8 cellular contexts compared by ENCODE assay signal in the genomic region with DNA sequence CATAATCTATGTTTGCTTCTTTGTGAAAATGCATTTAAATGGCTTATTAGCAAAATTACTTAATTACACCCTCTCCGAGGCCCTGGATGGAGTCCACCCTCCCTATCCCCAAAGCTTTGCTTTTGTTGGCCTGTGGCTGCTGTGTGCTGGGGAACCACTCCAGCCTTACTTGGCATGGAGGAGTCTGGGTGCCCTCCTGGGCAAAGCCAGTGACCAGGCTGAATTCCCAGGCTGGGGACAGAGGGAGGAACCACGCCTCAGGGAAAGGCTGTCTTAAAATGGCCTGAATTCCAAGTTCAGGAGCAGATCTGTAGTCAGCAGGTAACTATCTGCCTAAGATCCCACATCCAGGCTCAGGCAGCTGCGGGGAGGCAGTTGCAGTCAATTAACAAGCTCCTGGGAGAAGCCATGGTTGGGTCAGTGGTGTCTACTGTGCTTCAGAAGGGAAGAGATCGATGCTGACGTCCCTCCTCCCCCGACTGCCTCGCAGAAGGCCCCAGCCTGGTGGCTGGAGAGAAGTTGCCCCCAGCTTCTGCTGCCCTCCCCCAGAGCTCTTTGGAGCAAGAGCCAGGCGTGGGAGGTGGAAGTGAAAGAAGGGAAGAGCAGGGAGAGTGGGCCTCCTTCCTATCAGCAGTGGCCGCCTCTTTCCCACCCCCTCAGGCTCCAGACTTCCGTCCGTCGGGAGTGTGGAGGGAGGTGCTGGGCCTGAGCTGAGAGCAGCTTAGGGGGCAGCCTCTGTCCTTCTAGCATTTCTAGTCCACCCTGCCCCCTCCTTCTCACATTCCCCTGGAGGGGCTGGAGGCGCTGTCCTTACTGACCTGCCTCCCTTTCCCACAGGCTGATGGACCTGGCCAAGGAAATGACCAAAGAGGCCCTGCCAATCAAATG. TPM values are rescaled to one million over a fixed set of nuclear protein-coding genes. Genes with fewer than 3 reads are reported as not detected.
DNase-seq lines count a peak whose midpoint lies in the region; ATAC-seq, FAIRE-seq and TF ChIP-seq lines count a peak whose summit lies in the region.

No MANE protein-coding gene starts in this region.

- no peaks in the 10 kb centered on the region; the same call in 1 of the 2 replicates for H3K23me2 ChIP-seq in H1 (ENCODE audit: low read depth, low read length)

- H3K36me3 Mint-ChIP-seq in activated CD4-positive, alpha-beta T cell treated with anti-CD3 and anti-CD28 coated beads for 36 hours (ENCODE audit: low read depth): no peaks in the 10 kb centered on the region

- no peak overlapping the region for H3K4me3 Mint-ChIP-seq in activated CD4-positive, alpha-beta T cell treated with anti-CD3 and anti-CD28 coated beads for 36 hours

- ATAC-seq in activated CD4-positive, alpha-beta T cell treated with anti-CD3 and anti-CD28 coated beads for 36 hours: no peak
- no peak for ATAC-seq in GM21360 (IDR thresholded peaks at IDR 0.05; ENCODE audit: unreplicated experiment)
- ATAC-seq in HG02885 (IDR thresholded peaks at IDR 0.05; ENCODE audit: poor library complexity, unreplicated experiment): no peak

- H4K91ac ChIP-seq in H1 (replicated peaks; ENCODE audit: insufficient read length, low read length): peak overlapping the region; percentile 49

- H2BK120ac ChIP-seq in H1 (replicated peaks; ENCODE audit: low read depth, low read length): no peak overlapping the region

- H3K27ac ChIP-seq in PC-9 (no peak overlapping the region), H1 (ENCODE audit: low read depth, low read length) (no peak overlapping the region), tibial artery (peak overlapping the region; percentile 89 to 97)

- H3K36me3 ChIP-seq in PC-9 (ENCODE audit: low read depth) (no peaks in the 10 kb centered on the region), H1 (ENCODE audit: control insufficient read depth in 2 of 4, insufficient read depth in 4 of 4, low read length in 3 of 4) (no peaks in the 10 kb centered on the region), tibial artery (peaks cover 10 to 20% (median 16%) of the 10 kb centered on the region in 3 donors)

- H4K20me1 ChIP-seq in PC-9 (ENCODE audit: insufficient read depth): no peaks in the 10 kb centered on the region
- no peaks in the 10 kb centered on the region for H4K20me1 ChIP-seq in H1 (replicated peaks in 1 of 2; ENCODE audit: control insufficient read depth in 1 of 2, insufficient read depth in 2 of 2, low read length in 2 of 2)

- no peak overlapping the region for H3K23ac ChIP-seq in H1 (ENCODE audit: insufficient read length)

- CTCF ChIA-PET in PC-9 (lab: Charles Lee): interaction anchor here (1.7 kb wide), 1 partner anchor 12 kb away, joined by 8 read pairs; no protein-coding TSS in a partner anchor
- CTCF ChIA-PET in H1 (lab: Charles Lee; ENCODE audit: partially characterized antibody): interaction anchor here (0.6 to 9.2 kb wide), 8 partner anchors 9 to 107 kb away, joined by 3 to 128 read pairs (median 4); no protein-coding TSS in a partner anchor
- CTCF ChIA-PET in activated CD4-positive, alpha-beta T cell treated with anti-CD3 and anti-CD28 coated beads for 36 hours (lab: Charles Lee): interaction anchor here (0.7 to 1.1 kb wide), 2 partner anchors 12 to 43 kb away, joined by 3 to 5 read pairs; no protein-coding TSS in a partner anchor

- no peaks in the 10 kb centered on the region for H3K9me3 Mint-ChIP-seq in activated CD4-positive, alpha-beta T cell treated with anti-CD3 and anti-CD28 coated beads for 36 hours (ENCODE audit: low read depth)

- intact Hi-C loops in PC-9 (cut with micrococcal nuclease; ENCODE audit: unreplicated experiment): loop anchor here (1.0 kb wide), 1 partner anchor 40 kb away; the partner anchor contains the start of gene ANGEL1
- intact Hi-C loops in tibial artery (cut with DNase I; ENCODE audit: low total_unique reads): no loop called here
- intact Hi-C loops in activated CD4-positive, alpha-beta T cell treated with anti-CD3 and anti-CD28 coated beads for 36 hours (cut with DNase I, micrococcal nuclease): no loop called here

- H2BK15ac ChIP-seq in H1 (ENCODE audit: low read length): no peak overlapping the region

- H3K4me1 ChIP-seq in PC-9 (replicated peaks; ENCODE audit: insufficient read depth): peaks cover 17% of the 10 kb centered on the region
- peaks cover 0 to 29% (median 19%) of the 10 kb centered on the region in 4 experiments; a peak in 5 of 7 replicates for H3K4me1 ChIP-seq in H1 (replicated peaks in 1 of 4; ENCODE audit: control insufficient read depth in 3 of 4, insufficient read depth in 4 of 4, low read length in 3 of 4)
- H3K4me1 ChIP-seq in tibial artery: peaks cover 0 to 75% (median 64%) of the 10 kb centered on the region in 4 donors

- H3F3A ChIP-seq in PC-9 (ENCODE audit: insufficient read depth, low read depth): no peaks in the 10 kb centered on the region

- no peak overlapping the region for H3K4ac ChIP-seq in H1 (replicated peaks; ENCODE audit: insufficient read length, low read depth, low read length)

- H3K9me3 ChIP-seq in PC-9 (ENCODE audit: insufficient read depth, low read depth): no peaks in the 10 kb centered on the region
- H3K9me3 ChIP-seq in H1 (ENCODE audit: insufficient read depth in 2 of 2, low read depth in 1 of 2, low read length in 1 of 2): no peaks in the 10 kb centered on the region; a peak in 1 of 4 replicates
- H3K9me3 ChIP-seq in tibial artery: no peaks in the 10 kb centered on the region

- H4K8ac ChIP-seq in H1 (ENCODE audit: extremely low read depth, insufficient read depth, low read length): peak overlapping the region; percentile 19

- H2BK20ac ChIP-seq in H1 (ENCODE audit: low read length): no peak overlapping the region

- no TSS peak for BruUV-seq in PC-9 (replicated peaks; lab: Mats Ljungman, UMichigan)

- H3K4me1 Mint-ChIP-seq in activated CD4-positive, alpha-beta T cell treated with anti-CD3 and anti-CD28 coated beads for 36 hours: peaks cover 24% of the 10 kb centered on the region

- H3K9ac ChIP-seq in H1 (replicated peaks in 1 of 4; ENCODE audit: extremely low read depth in 1 of 4, low read depth in 3 of 4, low read length in 3 of 4): no peak overlapping the region

- H2BK12ac ChIP-seq in H1 (ENCODE audit: low read depth, low read length): no peak overlapping the region

- 78% methylated on average over 12 of the region's 13 CpGs; no CpG with 5 or more reads in 1 of the 2 experiments for whole genome bisulfite sequencing in H1 (ENCODE audit: extremely low coverage in 1 of 2, insufficient coverage in 1 of 2, insufficient read length in 1 of 2, insufficient replicate concordance in 2 of 2, low coverage in 1 of 2, low lambda C conversion rate in 2 of 2, missing lambda C conversion rate in 1 of 2), 2 experiments

- no peak overlapping the region for H2AK5ac ChIP-seq in H1 (ENCODE audit: low read depth, low read length)

- peak overlapping the region; percentile 58; the same call in 1 of the 2 replicates for H3K4me2 ChIP-seq in PC-9
- peak overlapping the region in 1 of 2 experiments; percentile 8; a peak in 1 of 4 replicates for H3K4me2 ChIP-seq in H1 (ENCODE audit: insufficient read depth in 1 of 2, low read depth in 2 of 2, low read length in 2 of 2)

- H2BK5ac ChIP-seq in H1 (ENCODE audit: low read depth, low read length): peak overlapping the region; percentile 2; the same call in 1 of the 2 replicates

- no peak for TF ChIP-seq POLR2A in H1 (IDR thresholded peaks at IDR 0.05; ENCODE audit: control extremely low read depth in 1 of 2, low read depth in 2 of 2, low read length in 2 of 2)

- no peaks in the 10 kb centered on the region for H3K79me1 ChIP-seq in H1 (ENCODE audit: low read depth, low read length)

- H3K4me3 ChIP-seq in PC-9: no peak overlapping the region
- no peak overlapping the region for H3K4me3 ChIP-seq in H1 (ENCODE audit: extremely low read depth in 1 of 4, insufficient read depth in 2 of 4, low read depth in 3 of 4, low read length in 4 of 4)
- peak overlapping the region in 1 of 2 donors; percentile 1 for H3K4me3 ChIP-seq in tibial artery

- H4K5ac ChIP-seq in H1 (ENCODE audit: insufficient read length, low read depth, low read length): no peak overlapping the region

- 0 out of 2 replicates have a peak overlapping the region, but pooled peaks have one; percentile 19 for H3K18ac ChIP-seq in H1 (ENCODE audit: extremely low read depth, low read length)

- H3K79me2 ChIP-seq in PC-9 (ENCODE audit: low read depth) (no peaks in the 10 kb centered on the region), H1 (ENCODE audit: control insufficient read depth in 1 of 2, insufficient read depth in 2 of 2, low read length in 2 of 2) (no peaks in the 10 kb centered on the region)

- TF ChIP-seq CTCF in PC-9 (conservative IDR thresholded peaks at IDR 0.05) (no peak), H1 (IDR thresholded peaks at IDR 0.05; ENCODE audit: control extremely low read depth in 1 of 3, insufficient read depth in 1 of 3, low read depth in 1 of 3, low read length in 3 of 3) (no peak), tibial artery (IDR thresholded peaks at IDR 0.05) (peak in 1 of 2 experiments; percentile 13)

- H3K14ac ChIP-seq in H1 (ENCODE audit: insufficient read length): no peak overlapping the region

- DNase-seq in PC-9: no peak
- peak in 1 of 2 experiments; percentile 49 for DNase-seq in H1 (ENCODE audit: low read depth in 1 of 2, low spot score in 2 of 2)
- peak; percentile 21 to 69 for DNase-seq in lung microvascular endothelial cell (ENCODE audit: low read depth in 2 of 2)
- peak; percentile 78 to 88 for DNase-seq in tibial artery
- no peak for DNase-seq in activated CD4-positive, alpha-beta T cell treated with anti-CD3 and anti-CD28 coated beads for 36 hours
- DNase-seq in activated naive CD4-positive, alpha-beta T cell treated with Interleukin-2 at 50 U/mL for 16 hours: no peak

- no peak overlapping the region for H3K27ac Mint-ChIP-seq in activated CD4-positive, alpha-beta T cell treated with anti-CD3 and anti-CD28 coated beads for 36 hours

- no peaks in the 10 kb centered on the region for H3K27me3 Mint-ChIP-seq in activated CD4-positive, alpha-beta T cell treated with anti-CD3 and anti-CD28 coated beads for 36 hours

- POLR2A ChIA-PET in PC-9 (lab: Charles Lee; ENCODE audit: unreplicated experiment) (interaction anchor here (0.6 kb wide), 1 partner anchor 1841 kb away, joined by 3 read pairs; no protein-coding TSS in a partner anchor), H1 (lab: Charles Lee; ENCODE audit: partially characterized antibody) (interaction anchor here (1.1 to 3.3 kb wide), 6 partner anchors 8 to 88 kb away, joined by 3 to 20 read pairs (median 4); partner anchors contain the start of gene VASH1)
- POLR2A ChIA-PET in activated CD4-positive, alpha-beta T cell treated with anti-CD3 and anti-CD28 coated beads for 36 hours (lab: Charles Lee): interaction anchor here (0.7 kb wide), 1 partner anchor 171 kb away, joined by 4 read pairs; no protein-coding TSS in a partner anchor

- FAIRE-seq in H1 (lab: Jason Lieb, UNC): no peak

- TF ChIP-seq EP300 in H1 (IDR thresholded peaks at IDR 0.05; ENCODE audit: borderline replicate concordance in 1 of 2, low read depth in 2 of 2, low read length in 2 of 2): no peak

- H3K9me2 ChIP-seq in PC-9 (ENCODE audit: insufficient read depth): no peaks in the 10 kb centered on the region

- H3K27me3 ChIP-seq in PC-9 (ENCODE audit: insufficient read depth, low read depth) (peaks cover 48% of the 10 kb centered on the region), H1 (replicated peaks in 1 of 4; ENCODE audit: control insufficient read depth in 3 of 4, extremely low read depth in 1 of 4, insufficient read depth in 3 of 4, low read length in 3 of 4) (peaks cover 0 to 5% (median 2%) of the 10 kb centered on the region in 4 experiments; a peak in 4 of 7 replicates), tibial artery (no peaks in the 10 kb centered on the region)

- TF ChIP-seq RAD21 in H1 (IDR thresholded peaks at IDR 0.05 in 1 of 2, conservative IDR thresholded peaks at IDR 0.05 in 1 of 2; ENCODE audit: low read depth in 2 of 2, low read length in 2 of 2): no peak

- no peak overlapping the region for H2AFZ ChIP-seq in PC-9
- peak overlapping the region; percentile 52; the same call in 1 of the 2 replicates for H2AFZ ChIP-seq in H1 (ENCODE audit: low read length)

- no peak overlapping the region for H3K56ac ChIP-seq in H1 (replicated peaks; ENCODE audit: insufficient read length, low read depth, low read length)

RNA-seq across cellular contexts. Expression of gene VASH1, which starts 11.3 kb away (rescaled TPM):
- total RNA-seq in PC-9 (2021) (4.3 and 7.4 TPM in 2 replicates), lung microvascular endothelial cell (11.6 and 15.3 TPM in 2 replicates)
- 6.4 and 7.7 TPM in 2 replicates for total RNA-seq in H1 (2021; fragmentation: NEBNext Ultra II Directional; extraction: Animal tissue kit (Norgen Biotek cat#: 25700))
- 3.1 and 4.9 TPM in 2 replicates for polyA plus RNA-seq in H1 (2011; rRNA removed)
- 5.1 TPM for polyA plus RNA-seq in H1 (2011; cell fraction: cytosol; rRNA removed)
- 17.4 TPM for polyA plus RNA-seq in H1 (2011; cell fraction: nucleus; rRNA removed)
- polyA plus RNA-seq in H1 (2012, experiment 1 of 2): 5.7 to 7.5 TPM (median 6.7 TPM) in 4 replicates
- polyA plus RNA-seq in H1 (2012, experiment 2 of 2): 4.3 TPM
- 3.2 TPM for polyA plus RNA-seq in H1 (2013, experiment 1 of 2)
- 3.5 TPM for polyA plus RNA-seq in H1 (2013, experiment 2 of 2)
- 4.3 and 4.5 TPM in 2 replicates for polyA minus RNA-seq in H1 (2011; rRNA and poly(A)+ RNA removed)
- polyA minus RNA-seq in H1 (2011; cell fraction: cytosol; rRNA and poly(A)+ RNA removed): 2.3 TPM
- polyA minus RNA-seq in H1 (2011; cell fraction: nucleus; rRNA and poly(A)+ RNA removed): 5.6 TPM
- 1 to 10 TPM; 4.0 to 5.3 TPM for total RNA-seq in activated CD4-positive, alpha-beta T cell treated with anti-CD3 and anti-CD28 coated beads for 36 hours

RNA-seq across cellular contexts. Expression of gene ANGEL1, which starts 40.1 kb away (rescaled TPM):
- 31.7 and 44.0 TPM in 2 replicates for total RNA-seq in PC-9 (2021)
- total RNA-seq in H1 (2021; fragmentation: NEBNext Ultra II Directional; extraction: Animal tissue kit (Norgen Biotek cat#: 25700)): 23.1 and 26.8 TPM in 2 replicates
- 27.2 and 31.6 TPM in 2 replicates for polyA plus RNA-seq in H1 (2011; rRNA removed)
- 28.5 TPM for polyA plus RNA-seq in H1 (2011; cell fraction: cytosol; rRNA removed)
- polyA plus RNA-seq in H1 (2011; cell fraction: nucleus; rRNA removed): 72.3 TPM
- 16.0 to 20.4 TPM (median 18.1 TPM) in 4 replicates for polyA plus RNA-seq in H1 (2012, experiment 1 of 2)
- 17.7 TPM for polyA plus RNA-seq in H1 (2012, experiment 2 of 2)
- 21.7 TPM for polyA plus RNA-seq in H1 (2013, experiment 1 of 2)
- 22.3 TPM for polyA plus RNA-seq in H1 (2013, experiment 2 of 2)
- polyA minus RNA-seq in H1 (2011; rRNA and poly(A)+ RNA removed): 66.0 and 90.8 TPM in 2 replicates
- 18.6 TPM for polyA minus RNA-seq in H1 (2011; cell fraction: cytosol; rRNA and poly(A)+ RNA removed)
- polyA minus RNA-seq in H1 (2011; cell fraction: nucleus; rRNA and poly(A)+ RNA removed): 44.9 TPM
- total RNA-seq in lung microvascular endothelial cell: 4.1 and 4.4 TPM in 2 replicates
- 10 to 100 TPM; 15.8 to 17.2 TPM for total RNA-seq in activated CD4-positive, alpha-beta T cell treated with anti-CD3 and anti-CD28 coated beads for 36 hours

RNA-seq across cellular contexts. Expression of gene LRRC74A, which starts 53.7 kb away (rescaled TPM):
- total RNA-seq in PC-9 (2021) (not detected in 2 replicates), lung microvascular endothelial cell (not detected in 2 replicates)
- not detected in 2 replicates for total RNA-seq in H1 (2021; fragmentation: NEBNext Ultra II Directional; extraction: Animal tissue kit (Norgen Biotek cat#: 25700))
- polyA plus RNA-seq in H1 (2011; rRNA removed): not detected in 2 replicates
- polyA plus RNA-seq in H1 (2011; cell fraction: cytosol; rRNA removed): not detected
- not detected for polyA plus RNA-seq in H1 (2011; cell fraction: nucleus; rRNA removed)
- not detected in 4 replicates for polyA plus RNA-seq in H1 (2012, experiment 1 of 2)
- not detected for polyA plus RNA-seq in H1 (2012, experiment 2 of 2)
- not detected for polyA plus RNA-seq in H1 (2013, experiment 1 of 2)
- not detected for polyA plus RNA-seq in H1 (2013, experiment 2 of 2)
- not detected in 2 replicates for polyA minus RNA-seq in H1 (2011; rRNA and poly(A)+ RNA removed)
- not detected for polyA minus RNA-seq in H1 (2011; cell fraction: cytosol; rRNA and poly(A)+ RNA removed)
- polyA minus RNA-seq in H1 (2011; cell fraction: nucleus; rRNA and poly(A)+ RNA removed): not detected
- total RNA-seq in activated CD4-positive, alpha-beta T cell treated with anti-CD3 and anti-CD28 coated beads for 36 hours: not detected

Comparison
In these comparisons a context has a peak if more than half of its experiments do, and no peak if none do; other contexts are left out.
1. DNase-seq: peak in lung microvascular endothelial cell (2 of 2) and tibial artery (2 of 2); none in PC-9 (0 of 2), activated CD4-positive, alpha-beta T cell treated with anti-CD3 and anti-CD28 coated beads for 36 hours (single experiment) and activated naive CD4-positive, alpha-beta T cell treated with Interleukin-2 at 50 U/mL for 16 hours (single experiment).
2. H3K27ac ChIP-seq: peak in tibial artery (2 of 2); none in PC-9 (single experiment) and H1 (single experiment).